Comparison of ENCODE assay signal across 1 cellular context in genomic region chr12:50018968-50019367, GRCh38.
TF ChIP-seq lines count a peak whose summit lies in the region.

No MANE protein-coding gene starts in this region.

TF ChIP-seq in K562, 482 proteins besides CTCF, POLR2A, EP300 and RAD21 (continued from another document):
- TF ChIP-seq, protein P1, sequence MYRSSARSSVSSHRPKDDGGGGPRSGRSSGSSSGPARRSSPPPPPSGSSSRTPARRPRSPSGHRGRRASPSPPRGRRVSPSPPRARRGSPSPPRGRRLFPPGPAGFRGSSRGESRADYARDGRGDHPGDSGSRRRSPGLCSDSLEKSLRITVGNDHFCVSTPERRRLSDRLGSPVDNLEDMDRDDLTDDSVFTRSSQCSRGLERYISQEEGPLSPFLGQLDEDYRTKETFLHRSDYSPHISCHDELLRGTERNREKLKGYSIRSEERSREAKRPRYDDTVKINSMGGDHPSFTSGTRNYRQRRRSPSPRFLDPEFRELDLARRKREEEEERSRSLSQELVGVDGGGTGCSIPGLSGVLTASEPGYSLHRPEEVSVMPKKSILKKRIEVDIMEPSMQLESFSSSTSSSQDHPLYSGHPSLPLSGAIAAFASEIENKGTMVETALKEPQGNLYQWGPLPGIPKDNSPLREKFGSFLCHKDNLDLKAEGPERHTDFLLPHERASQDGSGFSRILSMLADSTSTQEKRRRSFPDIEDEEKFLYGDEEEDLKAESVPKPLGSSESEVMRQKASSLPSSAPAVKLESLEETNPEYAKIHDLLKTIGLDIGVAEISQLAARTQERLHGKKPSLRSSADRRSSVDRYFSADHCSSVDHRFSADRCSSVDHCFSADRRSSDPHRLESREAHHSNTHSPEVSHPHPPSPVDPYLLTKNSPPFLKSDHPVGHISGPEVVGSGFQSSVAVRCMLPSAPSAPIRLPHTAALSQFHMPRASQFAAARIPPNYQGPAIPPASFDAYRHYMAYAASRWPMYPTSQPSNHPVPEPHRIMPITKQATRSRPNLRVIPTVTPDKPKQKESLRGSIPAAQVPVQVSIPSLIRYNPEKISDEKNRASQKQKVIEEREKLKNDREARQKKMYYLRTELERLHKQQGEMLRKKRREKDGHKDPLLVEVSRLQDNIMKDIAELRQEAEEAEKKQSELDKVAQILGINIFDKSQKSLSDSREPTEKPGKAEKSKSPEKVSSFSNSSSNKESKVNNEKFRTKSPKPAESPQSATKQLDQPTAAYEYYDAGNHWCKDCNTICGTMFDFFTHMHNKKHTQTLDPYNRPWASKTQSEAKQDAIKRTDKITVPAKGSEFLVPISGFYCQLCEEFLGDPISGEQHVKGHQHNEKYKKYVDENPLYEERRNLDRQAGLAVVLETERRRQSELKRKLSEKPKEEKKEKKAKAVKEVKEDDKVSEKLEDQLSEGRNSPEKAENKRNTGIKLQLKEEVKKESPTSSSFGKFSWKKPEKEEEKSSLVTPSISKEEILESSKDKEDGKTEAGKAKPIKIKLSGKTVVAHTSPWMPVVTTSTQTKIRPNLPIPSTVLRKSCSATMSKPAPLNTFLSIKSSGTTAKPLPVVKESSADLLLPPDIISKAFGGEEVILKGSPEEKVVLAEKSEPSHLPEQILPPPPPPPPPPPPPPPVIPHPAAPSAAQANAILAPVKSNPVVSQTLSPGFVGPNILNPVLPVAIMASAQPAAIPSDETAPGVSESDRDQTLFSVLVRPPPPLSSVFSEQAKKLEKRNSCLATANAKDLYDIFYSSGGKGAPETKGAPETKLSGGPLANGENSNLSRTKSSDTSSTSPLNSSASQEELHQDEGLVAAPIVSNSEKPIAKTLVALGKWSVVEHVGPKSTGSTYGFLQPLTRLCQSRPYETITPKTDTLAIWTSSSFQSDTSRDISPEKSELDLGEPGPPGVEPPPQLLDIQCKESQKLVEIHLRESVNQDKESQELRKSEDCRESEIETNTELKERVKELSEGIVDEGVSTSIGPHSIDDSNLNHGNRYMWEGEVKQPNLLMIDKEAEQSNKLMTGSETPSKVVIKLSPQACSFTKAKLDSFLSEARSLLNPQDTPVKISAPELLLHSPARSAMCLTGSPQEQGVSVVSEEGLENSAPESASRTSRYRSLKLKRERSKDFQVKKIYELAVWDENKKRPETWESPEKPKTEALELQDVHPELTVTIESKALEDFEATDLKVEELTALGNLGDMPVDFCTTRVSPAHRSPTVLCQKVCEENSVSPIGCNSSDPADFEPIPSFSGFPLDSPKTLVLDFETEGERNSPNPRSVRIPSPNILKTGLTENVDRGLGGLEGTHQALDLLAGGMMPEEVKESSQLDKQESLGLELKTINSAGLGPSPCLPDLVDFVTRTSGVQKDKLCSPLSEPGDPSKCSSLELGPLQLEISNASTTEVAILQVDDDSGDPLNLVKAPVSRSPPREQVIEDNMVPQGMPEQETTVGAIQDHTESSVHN (IDR thresholded peaks at IDR 0.05; ENCODE audit: borderline replicate concordance in 1 of 2, low read depth in 1 of 2), result no peak
- TF ChIP-seq HES1 (IDR thresholded peaks at IDR 0.05; ENCODE audit: low read depth) (0 out of 2 replicates have a peak, but pooled peaks have one; percentile 30), PKNOX1 (IDR thresholded peaks at IDR 0.05) (peak; percentile 51; the same call in 1 of the 2 replicates), MTF1 (CRISPR knock-in tag; IDR thresholded peaks at IDR 0.05; ENCODE audit: borderline replicate concordance) (no peak), RCOR1 (IDR thresholded peaks at IDR 0.05; ENCODE audit: borderline replicate concordance in 1 of 2, low read depth in 2 of 2, low read length in 2 of 2) (peak in 1 of 2 experiments; percentile 81; a peak in 1 of 4 replicates), ZNF134 (CRISPR knock-in tag; conservative IDR thresholded peaks at IDR 0.05) (no peak), BHLHE40 (IDR thresholded peaks at IDR 0.05; ENCODE audit: low read length) (no peak), ZNF717 (CRISPR knock-in tag; IDR thresholded peaks at IDR 0.05) (no peak), ARID1B (IDR thresholded peaks at IDR 0.05) (peak; percentile 62), KDM2B (CRISPR knock-in tag; IDR thresholded peaks at IDR 0.05) (no peak), PHF20 (IDR thresholded peaks at IDR 0.05; ENCODE audit: partially characterized antibody) (no peak), CBFA2T3 (IDR thresholded peaks at IDR 0.05) (peak; percentile 57), TAF7 (tag; IDR thresholded peaks at IDR 0.05) (no peak), HLTF (IDR thresholded peaks at IDR 0.05) (0 out of 2 replicates have a peak, but pooled peaks have one; percentile 44), TRIM24 (IDR thresholded peaks at IDR 0.05) (peak in 1 of 2 experiments; percentile 33; a peak in 1 of 4 replicates), ZBED1 (IDR thresholded peaks at IDR 0.05) (no peak), HDAC1 (IDR thresholded peaks at IDR 0.05) (peak in 1 of 2 experiments; percentile 33; a peak in 1 of 4 replicates), ELF4 (CRISPR knock-in tag; IDR thresholded peaks at IDR 0.05) (peak; percentile 32; the same call in 1 of the 2 replicates), POLR2B (IDR thresholded peaks at IDR 0.05; ENCODE audit: low read depth, partially characterized antibody) (peak; percentile 33), ZNF444 (CRISPR knock-in tag; IDR thresholded peaks at IDR 0.05) (no peak), FOXK1 (CRISPR knock-in tag; IDR thresholded peaks at IDR 0.05; ENCODE audit: borderline replicate concordance) (0 out of 2 replicates have a peak, but pooled peaks have one; percentile 40), ZNF764 (CRISPR knock-in tag; IDR thresholded peaks at IDR 0.05; ENCODE audit: low read depth) (no peak), CBX1 (IDR thresholded peaks at IDR 0.05; ENCODE audit: low read depth) (no peak)
- TF ChIP-seq, protein P2, sequence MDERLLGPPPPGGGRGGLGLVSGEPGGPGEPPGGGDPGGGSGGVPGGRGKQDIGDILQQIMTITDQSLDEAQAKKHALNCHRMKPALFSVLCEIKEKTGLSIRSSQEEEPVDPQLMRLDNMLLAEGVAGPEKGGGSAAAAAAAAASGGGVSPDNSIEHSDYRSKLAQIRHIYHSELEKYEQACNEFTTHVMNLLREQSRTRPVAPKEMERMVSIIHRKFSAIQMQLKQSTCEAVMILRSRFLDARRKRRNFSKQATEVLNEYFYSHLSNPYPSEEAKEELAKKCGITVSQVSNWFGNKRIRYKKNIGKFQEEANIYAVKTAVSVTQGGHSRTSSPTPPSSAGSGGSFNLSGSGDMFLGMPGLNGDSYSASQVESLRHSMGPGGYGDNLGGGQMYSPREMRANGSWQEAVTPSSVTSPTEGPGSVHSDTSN (CRISPR knock-in tag; IDR thresholded peaks at IDR 0.05; ENCODE audit: low read depth), result peak; percentile 33; the same call in 1 of the 2 replicates
- TF ChIP-seq, protein P2 (tag; conservative IDR thresholded peaks at IDR 0.05; ENCODE audit: low read depth), result peak; percentile 93
- TF ChIP-seq, protein P3, sequence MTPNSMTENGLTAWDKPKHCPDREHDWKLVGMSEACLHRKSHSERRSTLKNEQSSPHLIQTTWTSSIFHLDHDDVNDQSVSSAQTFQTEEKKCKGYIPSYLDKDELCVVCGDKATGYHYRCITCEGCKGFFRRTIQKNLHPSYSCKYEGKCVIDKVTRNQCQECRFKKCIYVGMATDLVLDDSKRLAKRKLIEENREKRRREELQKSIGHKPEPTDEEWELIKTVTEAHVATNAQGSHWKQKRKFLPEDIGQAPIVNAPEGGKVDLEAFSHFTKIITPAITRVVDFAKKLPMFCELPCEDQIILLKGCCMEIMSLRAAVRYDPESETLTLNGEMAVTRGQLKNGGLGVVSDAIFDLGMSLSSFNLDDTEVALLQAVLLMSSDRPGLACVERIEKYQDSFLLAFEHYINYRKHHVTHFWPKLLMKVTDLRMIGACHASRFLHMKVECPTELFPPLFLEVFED (CRISPR knock-in tag; conservative IDR thresholded peaks at IDR 0.05), result peak; percentile 61; the same call in 1 of the 2 replicates
